10 cellular contexts compared by ENCODE assay signal in genomic region chr16:25838724-25839186, GRCh38.
DNase-seq lines count a peak whose midpoint lies in the region; ATAC-seq and TF ChIP-seq lines count a peak whose summit lies in the region.
"Had no signal": no experiment of that assay in that cellular context is flagged by ENCODE, and none has a peak within 500 bp of the region (broad histone marks: within the 10 kb centered on the region; RNA-seq: fewer than 3 reads in every experiment).

No MANE protein-coding gene starts in this region.

- H3K4me1 ChIP-seq in HEK293 (ENCODE audit: control insufficient read depth, insufficient read depth, low read length), result no peaks in the 10 kb centered on the region
- no peaks in the 10 kb centered on the region for H3K4me1 ChIP-seq in neural progenitor cell

- no peak overlapping the region for H3K4me3 Mint-ChIP-seq in activated CD4-positive, alpha-beta T cell treated with anti-CD3 and anti-CD28 coated beads, Interleukin-2, amount 10 ng/mL, durations not matched to agents 7 days and 5 days
- peak overlapping the region; percentile 21 for H3K4me3 Mint-ChIP-seq in neural progenitor cell

- peak overlapping the region; percentile 75 for H2AFZ ChIP-seq in neural progenitor cell (replicated peaks)

- no peaks in the 10 kb centered on the region for H3K9me3 Mint-ChIP-seq in activated CD4-positive, alpha-beta T cell treated with anti-CD3 and anti-CD28 coated beads, Interleukin-2, amount 10 ng/mL, durations not matched to agents 7 days and 5 days
- no peaks in the 10 kb centered on the region for H3K9me3 Mint-ChIP-seq in neural progenitor cell

- peaks cover 8% of the 10 kb centered on the region for H3K27me3 Mint-ChIP-seq in activated CD4-positive, alpha-beta T cell treated with anti-CD3 and anti-CD28 coated beads, Interleukin-2, amount 10 ng/mL, durations not matched to agents 7 days and 5 days
- H3K27me3 Mint-ChIP-seq in neural progenitor cell (ENCODE audit: insufficient read depth, low read depth), result no peaks in the 10 kb centered on the region

- H3K36me3 ChIP-seq in HEK293 (ENCODE audit: control insufficient read depth in 2 of 2, insufficient read depth in 1 of 2, low read length in 2 of 2) (no peaks in the 10 kb centered on the region), neural progenitor cell (no peaks in the 10 kb centered on the region)
- H3K36me3 ChIP-seq: SJSA1 had no signal

- no peak overlapping the region for H3K9ac ChIP-seq in neural progenitor cell

- peak overlapping the region; percentile 56 for H3K4me2 ChIP-seq in neural progenitor cell

- H3K36me3 Mint-ChIP-seq in activated CD4-positive, alpha-beta T cell treated with anti-CD3 and anti-CD28 coated beads, Interleukin-2, amount 10 ng/mL, durations not matched to agents 7 days and 5 days (ENCODE audit: low read depth), result no peaks in the 10 kb centered on the region
- no peaks in the 10 kb centered on the region for H3K36me3 Mint-ChIP-seq in neural progenitor cell

- H3K27ac ChIP-seq in HEK293 (ENCODE audit: extremely low read depth, low read depth, low read length) (no peak overlapping the region), neural progenitor cell (no peak overlapping the region)
- H3K27ac ChIP-seq: SJSA1, skin epidermis had no signal

- POLR2A ChIA-PET in HEK293 (lab: Yijun Ruan, JAX), result no interaction called here
- POLR2A ChIA-PET in activated CD4-positive, alpha-beta T cell treated with anti-CD3 and anti-CD28 coated beads, Interleukin-2, amount 10 ng/mL, durations not matched to agents 7 days and 5 days (lab: Charles Lee), result no interaction called here

- H3K9me3 ChIP-seq in HEK293 (ENCODE audit: control insufficient read depth, insufficient read depth, low read depth, low read length) (no peaks in the 10 kb centered on the region), neural progenitor cell (ENCODE audit: low read depth) (no peaks in the 10 kb centered on the region)
- H3K9me3 ChIP-seq: SJSA1 had no signal

- H4K20me1 ChIP-seq in neural progenitor cell (ENCODE audit: low read depth), result no peaks in the 10 kb centered on the region

- CTCF ChIA-PET in HEK293 (lab: Yijun Ruan, JAX), result interaction anchor here (0.6 to 0.7 kb wide), 3 partner anchors 55 to 1240 kb away, joined by 3 to 4 read pairs (median 3); no protein-coding TSS in a partner anchor
- CTCF ChIA-PET in activated CD4-positive, alpha-beta T cell treated with anti-CD3 and anti-CD28 coated beads, Interleukin-2, amount 10 ng/mL, durations not matched to agents 7 days and 5 days (lab: Charles Lee), result interaction anchor here (1.2 kb wide), 1 partner anchor 17 kb away, joined by 4 read pairs; no protein-coding TSS in a partner anchor

- no peak for ATAC-seq in GM18907 (IDR thresholded peaks at IDR 0.05; ENCODE audit: unreplicated experiment)
- ATAC-seq in GM21786 (IDR thresholded peaks at IDR 0.05; ENCODE audit: unreplicated experiment), result no peak

- H3K4me1 Mint-ChIP-seq in activated CD4-positive, alpha-beta T cell treated with anti-CD3 and anti-CD28 coated beads, Interleukin-2, amount 10 ng/mL, durations not matched to agents 7 days and 5 days, result peaks cover 4% of the 10 kb centered on the region
- peaks cover 10% of the 10 kb centered on the region for H3K4me1 Mint-ChIP-seq in neural progenitor cell

- no peaks in the 10 kb centered on the region for H3F3A ChIP-seq in neural progenitor cell (ENCODE audit: low read depth)

- H3K4me3 ChIP-seq in HEK293 (ENCODE audit: low read depth, low read length) (no peak overlapping the region), neural progenitor cell (peak overlapping the region; percentile 24)
- H3K4me3 ChIP-seq: SJSA1, skin epidermis had no signal

- no peaks in the 10 kb centered on the region for H3K79me2 ChIP-seq in neural progenitor cell (ENCODE audit: low read depth)

- H3K27ac Mint-ChIP-seq in activated CD4-positive, alpha-beta T cell treated with anti-CD3 and anti-CD28 coated beads, Interleukin-2, amount 10 ng/mL, durations not matched to agents 7 days and 5 days, result no peak overlapping the region
- no peak overlapping the region for H3K27ac Mint-ChIP-seq in neural progenitor cell

- no peaks in the 10 kb centered on the region for H3K27me3 ChIP-seq in neural progenitor cell

- TF ChIP-seq CTCF in HEK293 (tag by site-specific recombination; IDR thresholded peaks at IDR 0.05) (no peak), neural progenitor cell (IDR thresholded peaks at IDR 0.05) (peak; percentile 83)

- DNase-seq in COLO668 (lab: John Stamatoyannopoulos, UW; ENCODE audit: unreplicated experiment), result peak; percentile 30
- peak; percentile 6 for DNase-seq in NCI-H446 treated with DMSO at 0.1 percent for 48 hours (lab: John Stamatoyannopoulos, UW)
- DNase-seq in activated CD4-positive, alpha-beta T cell treated with anti-CD3 and anti-CD28 coated beads, Interleukin-2, amount 10 ng/mL, durations not matched to agents 7 days and 5 days, result peak; percentile 43
- DNase-seq in fibroblast of peridontal ligament (ENCODE audit: extremely low read depth), result peak; percentile 56
- DNase-seq in neural progenitor cell (ENCODE audit: low spot score), result peak; percentile 86

TF ChIP-seq in HEK293, 187 proteins besides CTCF, POLR2A, EP300 and RAD21:
- TF ChIP-seq ZNF660 (tag by site-specific recombination; IDR thresholded peaks at IDR 0.05) (0 out of 2 replicates have a peak, but pooled peaks have one; percentile 24), ZNF654 (tag by site-specific recombination; IDR thresholded peaks at IDR 0.05; ENCODE audit: low read depth) (peak; percentile 72), GLIS1 (tag by site-specific recombination; IDR thresholded peaks at IDR 0.05) (no peak), ZNF621 (tag by site-specific recombination; IDR thresholded peaks at IDR 0.05) (no peak)

Comparison
In these comparisons a context has a peak if more than half of its experiments do, and no peak if none do; other contexts are left out.
1. DNase-seq: peak in every context shown above with its lines; median percentile 86 in neural progenitor cell; 56 in fibroblast of peridontal ligament; 43 in activated CD4-positive, alpha-beta T cell treated with anti-CD3 and anti-CD28 coated beads, Interleukin-2, amount 10 ng/mL, durations not matched to agents 7 days and 5 days; 30 in COLO668; 6 in NCI-H446 treated with DMSO at 0.1 percent for 48 hours.